In genomic region chr6:168388641-168389633, GRCh38 we compare ENCODE assay signal across 1 cellular context.
TF ChIP-seq lines count a peak whose summit lies in the region.

No MANE protein-coding gene starts in this region.

TF ChIP-seq in HepG2, 621 proteins besides CTCF, POLR2A, EP300 and RAD21 (continued from another document and continues in another):
- TF ChIP-seq ZNF318 (CRISPR knock-in tag; IDR thresholded peaks at IDR 0.05) (no peak), KIAA2018 (CRISPR knock-in tag; IDR thresholded peaks at IDR 0.05; ENCODE audit: borderline replicate concordance) (no peak), AHR (CRISPR knock-in tag; IDR thresholded peaks at IDR 0.05) (no peak), ZNF224 (CRISPR knock-in tag; IDR thresholded peaks at IDR 0.05) (peak; percentile 86; the same call in 1 of the 2 replicates), SSRP1 (CRISPR knock-in tag; IDR thresholded peaks at IDR 0.05) (no peak), ZNF605 (CRISPR knock-in tag; IDR thresholded peaks at IDR 0.05) (peak; percentile 59; the same call in 1 of the 2 replicates), ISL2 (CRISPR knock-in tag; IDR thresholded peaks at IDR 0.05) (no peak), ZNF7 (CRISPR knock-in tag; IDR thresholded peaks at IDR 0.05) (no peak), ZFP36L1 (CRISPR knock-in tag; IDR thresholded peaks at IDR 0.05) (no peak), MXD4 (CRISPR knock-in tag; IDR thresholded peaks at IDR 0.05) (no peak), KDM2A (CRISPR knock-in tag; IDR thresholded peaks at IDR 0.05; ENCODE audit: borderline replicate concordance, low read depth) (0 out of 2 replicates have a peak, but pooled peaks have one; percentile 41), ZNF326 (CRISPR knock-in tag; IDR thresholded peaks at IDR 0.05; ENCODE audit: borderline replicate concordance) (no peak), ZNF670 (CRISPR knock-in tag; IDR thresholded peaks at IDR 0.05; ENCODE audit: borderline replicate concordance) (no peak), ZSCAN12 (CRISPR knock-in tag; IDR thresholded peaks at IDR 0.05) (no peak), ZNF20 (CRISPR knock-in tag; IDR thresholded peaks at IDR 0.05) (no peak), ZNF766 (CRISPR knock-in tag; IDR thresholded peaks at IDR 0.05; ENCODE audit: borderline replicate concordance) (no peak), ZNF562 (CRISPR knock-in tag; IDR thresholded peaks at IDR 0.05; ENCODE audit: borderline replicate concordance) (no peak), BCL6 (CRISPR knock-in tag; IDR thresholded peaks at IDR 0.05) (no peak), MLXIP (CRISPR knock-in tag; IDR thresholded peaks at IDR 0.05; ENCODE audit: borderline replicate concordance) (no peak), ZNF547 (CRISPR knock-in tag; IDR thresholded peaks at IDR 0.05) (0 out of 2 replicates have a peak, but pooled peaks have one; percentile 31), CEBPB (IDR thresholded peaks at IDR 0.05; ENCODE audit: borderline replicate concordance, low read depth, low read length) (peak; percentile 36; the same call in 1 of the 2 replicates), GPN1 (CRISPR knock-in tag; IDR thresholded peaks at IDR 0.05; ENCODE audit: borderline replicate concordance) (no peak), ZNF557 (CRISPR knock-in tag; IDR thresholded peaks at IDR 0.05) (no peak), ZNF746 (CRISPR knock-in tag; IDR thresholded peaks at IDR 0.05) (0 out of 2 replicates have a peak, but pooled peaks have one; percentile 47), ZNF530 (CRISPR knock-in tag; IDR thresholded peaks at IDR 0.05; ENCODE audit: low read depth) (no peak), NR0B2 (CRISPR knock-in tag; IDR thresholded peaks at IDR 0.05) (0 out of 2 replicates have a peak, but pooled peaks have one; percentile 33), SKI (IDR thresholded peaks at IDR 0.05; ENCODE audit: partially characterized antibody) (peak; percentile 12), CEBPZ (IDR thresholded peaks at IDR 0.05; ENCODE audit: low read length) (no peak), ZNF121 (CRISPR knock-in tag; IDR thresholded peaks at IDR 0.05) (no peak), NFYC (CRISPR knock-in tag; IDR thresholded peaks at IDR 0.05) (no peak), MBD4 (IDR thresholded peaks at IDR 0.05; ENCODE audit: borderline replicate concordance, low read length) (no peak), ZNF468 (CRISPR knock-in tag; IDR thresholded peaks at IDR 0.05) (no peak), ZNF772 (CRISPR knock-in tag; IDR thresholded peaks at IDR 0.05) (no peak), HDAC2 (CRISPR knock-in tag; IDR thresholded peaks at IDR 0.05) (no peak), ZSCAN31 (CRISPR knock-in tag; IDR thresholded peaks at IDR 0.05; ENCODE audit: low read depth) (no peak), ZNF329 (CRISPR knock-in tag; IDR thresholded peaks at IDR 0.05; ENCODE audit: low read depth) (0 out of 2 replicates have a peak, but pooled peaks have one; percentile 53), CHCHD3 (CRISPR knock-in tag; IDR thresholded peaks at IDR 0.05) (no peak), ARNTL (CRISPR knock-in tag; IDR thresholded peaks at IDR 0.05) (no peak)
